ENCODE assay signal across 11 cellular contexts in genomic region chr12:14920475-14921126, GRCh38. TPM values are rescaled to one million over a fixed set of nuclear protein-coding genes. Genes with fewer than 3 reads are reported as not detected.
A peak's percentile ranks its signal among the peaks of the same experiment; 100 is the strongest.
DNase-seq lines count a peak whose midpoint lies in the region; ATAC-seq and TF ChIP-seq lines count a peak whose summit lies in the region.
"Had no signal": no experiment of that assay in that cellular context is flagged by ENCODE, and none has a peak within 500 bp of the region (broad histone marks: within the 10 kb centered on the region; RNA-seq: fewer than 3 reads in every experiment).

No MANE protein-coding gene starts in this region.

- H3K4me3 ChIP-seq in psoas muscle = no peak overlapping the region
- H3K4me3 ChIP-seq: right lobe of liver had no signal

- WGBS in psoas muscle, 3 donors = 75 to 84% (median 79%) methylated on average over 7 of the region's 7 CpGs

- no peaks in the 10 kb centered on the region for H3K4me1 ChIP-seq in psoas muscle
- H3K4me1 ChIP-seq: right lobe of liver had no signal

- no peaks in the 10 kb centered on the region for H3K9me3 ChIP-seq in psoas muscle
- H3K9me3 ChIP-seq: right lobe of liver had no signal

- ATAC-seq in HG03139 (IDR thresholded peaks at IDR 0.05; ENCODE audit: unreplicated experiment) (peak; percentile 66), activated B cell treated with CpG ODN at 0.5 μM for 24 hours (ENCODE audit: low read depth) (peak; percentile 75), GM19023 (IDR thresholded peaks at IDR 0.05; ENCODE audit: unreplicated experiment) (no peak), psoas muscle (no peak)
- ATAC-seq: right lobe of liver had no signal

- peaks cover 18% of the 10 kb centered on the region for H3K4me1 Mint-ChIP-seq in activated naive CD4-positive, alpha-beta T cell treated with anti-CD3 and anti-CD28 coated beads for 36 hours (ENCODE audit: low read depth)
- peaks cover 17% of the 10 kb centered on the region for H3K4me1 Mint-ChIP-seq in activated B cell treated with CpG ODN at 0.5 μM for 24 hours
- H3K4me1 Mint-ChIP-seq: brain had no signal

- no peak overlapping the region for H3K27ac ChIP-seq in psoas muscle
- H3K27ac ChIP-seq: right lobe of liver had no signal

- H3K36me3 Mint-ChIP-seq in activated naive CD4-positive, alpha-beta T cell treated with anti-CD3 and anti-CD28 coated beads for 36 hours (ENCODE audit: low read depth) = peaks cover 11% of the 10 kb centered on the region
- H3K36me3 Mint-ChIP-seq in activated B cell treated with CpG ODN at 0.5 μM for 24 hours (ENCODE audit: low read depth) = peaks cover 45% of the 10 kb centered on the region
- H3K36me3 Mint-ChIP-seq: brain had no signal

- POLR2A ChIA-PET in activated B cell treated with CpG ODN at 0.5 μM for 24 hours (lab: Charles Lee) = interaction anchor here (0.5 to 1.7 kb wide), 3 partner anchors 40 to 276 kb away, joined by 4 to 6 read pairs (median 6); a partner anchor contains a TSS

- no peaks in the 10 kb centered on the region for H3K27me3 ChIP-seq in psoas muscle (ENCODE audit: insufficient read depth in 3 of 3, low read length in 2 of 3)
- H3K27me3 ChIP-seq: right lobe of liver had no signal

- H3K27ac Mint-ChIP-seq in activated naive CD4-positive, alpha-beta T cell treated with anti-CD3 and anti-CD28 coated beads for 36 hours = no peak overlapping the region
- peak overlapping the region; percentile 76 for H3K27ac Mint-ChIP-seq in activated B cell treated with CpG ODN at 0.5 μM for 24 hours
- H3K27ac Mint-ChIP-seq: brain had no signal

- DNase-seq in activated naive CD4-positive, alpha-beta T cell treated with anti-CD3 and anti-CD28 coated beads for 36 hours = peak; percentile 26
- no peak for DNase-seq in activated naive CD4-positive, alpha-beta T cell treated with Interleukin-2 at 50 U/mL for 16 hours
- DNase-seq in activated B cell treated with CpG ODN at 0.5 μM for 24 hours (no peak), NCI-H2107 treated with DMSO at 0.1 percent for 48 hours (lab: John Stamatoyannopoulos, UW; ENCODE audit: unreplicated experiment) (no peak), psoas muscle (no peak)
- DNase-seq in activated CD4-positive, alpha-beta T cell treated with anti-CD3 and anti-CD28 coated beads for 4 hours = no peak
- DNase-seq: NCI-H510A treated with DMSO at 0.1 percent for 48 hours, right lobe of liver had no signal

- no peak overlapping the region for H3K4me3 Mint-ChIP-seq in activated naive CD4-positive, alpha-beta T cell treated with anti-CD3 and anti-CD28 coated beads for 36 hours
- H3K4me3 Mint-ChIP-seq in activated B cell treated with CpG ODN at 0.5 μM for 24 hours = no peak overlapping the region
- H3K4me3 Mint-ChIP-seq: brain had no signal

- TF ChIP-seq CTCF in activated B cell treated with CpG ODN at 0.5 μM for 24 hours (IDR thresholded peaks at IDR 0.05) = no peak
- no peak for TF ChIP-seq CTCF in psoas muscle (IDR thresholded peaks at IDR 0.05)

- intact Hi-C loops in activated naive CD4-positive, alpha-beta T cell treated with anti-CD3 and anti-CD28 coated beads for 36 hours (cut with micrococcal nuclease) = loop anchor here (5.0 kb wide), 1 partner anchor 73 kb away; no protein-coding TSS in a partner anchor
- intact Hi-C loops in activated B cell treated with CpG ODN at 0.5 μM for 24 hours (cut with micrococcal nuclease) = loop anchor here (1.0 to 5.0 kb wide), 2 partner anchors 38 to 75 kb away; no protein-coding TSS in a partner anchor
- intact Hi-C loops in psoas muscle (cut with DNase I) = loop anchor here in 1 of 2 donors (10.0 kb wide), 1 partner anchor 856 kb away; no protein-coding TSS in a partner anchor

- CTCF ChIA-PET in activated naive CD4-positive, alpha-beta T cell treated with anti-CD3 and anti-CD28 coated beads for 36 hours (lab: Charles Lee) = interaction anchor here (0.7 to 2.3 kb wide), 4 partner anchors 15 to 77 kb away, joined by 3 to 7 read pairs (median 4); partner anchors contain the start of gene ERP27
- CTCF ChIA-PET in activated B cell treated with CpG ODN at 0.5 μM for 24 hours (lab: Charles Lee) = interaction anchor here (0.8 to 1.0 kb wide), 3 partner anchors 18 to 197 kb away, joined by 3 read pairs; partner anchors contain the start of gene ERP27

- H3K27me3 Mint-ChIP-seq in activated naive CD4-positive, alpha-beta T cell treated with anti-CD3 and anti-CD28 coated beads for 36 hours (ENCODE audit: low read depth) = no peaks in the 10 kb centered on the region
- no peaks in the 10 kb centered on the region for H3K27me3 Mint-ChIP-seq in activated B cell treated with CpG ODN at 0.5 μM for 24 hours

- H3K9me3 Mint-ChIP-seq in activated naive CD4-positive, alpha-beta T cell treated with anti-CD3 and anti-CD28 coated beads for 36 hours = no peaks in the 10 kb centered on the region
- no peaks in the 10 kb centered on the region for H3K9me3 Mint-ChIP-seq in activated B cell treated with CpG ODN at 0.5 μM for 24 hours

- no peaks in the 10 kb centered on the region for H3K36me3 ChIP-seq in psoas muscle (ENCODE audit: insufficient read depth in 1 of 2, low read depth in 1 of 2)
- H3K36me3 ChIP-seq: right lobe of liver had no signal

RNA-seq across cellular contexts. Expression of gene ERP27, which starts 17.7 kb away (rescaled TPM):
- total RNA-seq in activated naive CD4-positive, alpha-beta T cell treated with anti-CD3 and anti-CD28 coated beads for 36 hours = 1 to 10 TPM; 1.0 to 1.2 TPM
- 3.8 and 5.4 TPM in 2 replicates for total RNA-seq in activated B cell treated with CpG ODN at 0.5 μM for 24 hours
- under 1 TPM in 3 of 4 donors, not detected in 1; 0.17 to 0.42 (median 0.24) TPM for total RNA-seq in psoas muscle
- under 1 TPM; 0.05 to 0.09 (median 0.08) TPM for polyA plus RNA-seq in psoas muscle

RNA-seq across cellular contexts. Expression of gene MGP, which starts 34.9 kb away (rescaled TPM):
- total RNA-seq in activated naive CD4-positive, alpha-beta T cell treated with anti-CD3 and anti-CD28 coated beads for 36 hours = not detected
- total RNA-seq in activated B cell treated with CpG ODN at 0.5 μM for 24 hours (not detected in 2 replicates), psoas muscle (100 to 1,000 TPM in 1 of 4 donors, 10 to 100 TPM in 3; 60.2 to 159 (median 82.0) TPM)
- 10 to 100 TPM; 57.3 to 83.5 (median 57.5) TPM for polyA plus RNA-seq in psoas muscle

RNA-seq across cellular contexts. Expression of gene ARHGDIB, which starts 40.8 kb away (rescaled TPM):
- 100 to 1,000 TPM; 663 to 730 TPM for total RNA-seq in activated naive CD4-positive, alpha-beta T cell treated with anti-CD3 and anti-CD28 coated beads for 36 hours
- total RNA-seq in activated B cell treated with CpG ODN at 0.5 μM for 24 hours (680 and 738 TPM in 2 replicates), psoas muscle (10 to 100 TPM; 27.1 to 41.4 (median 29.9) TPM)
- polyA plus RNA-seq in psoas muscle = 10 to 100 TPM; 23.9 to 44.0 (median 39.4) TPM

RNA-seq across cellular contexts. Expression of gene PDE6H, which starts 52.2 kb away (rescaled TPM):
- not detected for total RNA-seq in activated naive CD4-positive, alpha-beta T cell treated with anti-CD3 and anti-CD28 coated beads for 36 hours
- total RNA-seq in activated B cell treated with CpG ODN at 0.5 μM for 24 hours (not detected in 2 replicates), psoas muscle (not detected)
- not detected for polyA plus RNA-seq in psoas muscle
- total RNA-seq: right lobe of liver had no signal

Comparison
In these comparisons a context has a peak if more than half of its experiments do, and no peak if none do; other contexts are left out.
1. ATAC-seq: peak in HG03139 (single experiment) and activated B cell treated with CpG ODN at 0.5 μM for 24 hours (single experiment); none in GM19023 (single experiment) and psoas muscle (0 of 4).
2. RNA of gene MGP, which starts 34.9 kb away (total RNA-seq): 60.2 to 159 TPM in psoas muscle; not detected in activated B cell treated with CpG ODN at 0.5 μM for 24 hours and not detected in activated naive CD4-positive, alpha-beta T cell treated with anti-CD3 and anti-CD28 coated beads for 36 hours; every median in the first group is over 10 times any median in the second.
3. RNA of gene ARHGDIB, which starts 40.8 kb away (total RNA-seq): 663 to 730 TPM in activated naive CD4-positive, alpha-beta T cell treated with anti-CD3 and anti-CD28 coated beads for 36 hours and 680 to 738 TPM in activated B cell treated with CpG ODN at 0.5 μM for 24 hours; 27.1 to 41.4 TPM in psoas muscle; every median in the first group is over 10 times any median in the second.